In the genomic region with DNA sequence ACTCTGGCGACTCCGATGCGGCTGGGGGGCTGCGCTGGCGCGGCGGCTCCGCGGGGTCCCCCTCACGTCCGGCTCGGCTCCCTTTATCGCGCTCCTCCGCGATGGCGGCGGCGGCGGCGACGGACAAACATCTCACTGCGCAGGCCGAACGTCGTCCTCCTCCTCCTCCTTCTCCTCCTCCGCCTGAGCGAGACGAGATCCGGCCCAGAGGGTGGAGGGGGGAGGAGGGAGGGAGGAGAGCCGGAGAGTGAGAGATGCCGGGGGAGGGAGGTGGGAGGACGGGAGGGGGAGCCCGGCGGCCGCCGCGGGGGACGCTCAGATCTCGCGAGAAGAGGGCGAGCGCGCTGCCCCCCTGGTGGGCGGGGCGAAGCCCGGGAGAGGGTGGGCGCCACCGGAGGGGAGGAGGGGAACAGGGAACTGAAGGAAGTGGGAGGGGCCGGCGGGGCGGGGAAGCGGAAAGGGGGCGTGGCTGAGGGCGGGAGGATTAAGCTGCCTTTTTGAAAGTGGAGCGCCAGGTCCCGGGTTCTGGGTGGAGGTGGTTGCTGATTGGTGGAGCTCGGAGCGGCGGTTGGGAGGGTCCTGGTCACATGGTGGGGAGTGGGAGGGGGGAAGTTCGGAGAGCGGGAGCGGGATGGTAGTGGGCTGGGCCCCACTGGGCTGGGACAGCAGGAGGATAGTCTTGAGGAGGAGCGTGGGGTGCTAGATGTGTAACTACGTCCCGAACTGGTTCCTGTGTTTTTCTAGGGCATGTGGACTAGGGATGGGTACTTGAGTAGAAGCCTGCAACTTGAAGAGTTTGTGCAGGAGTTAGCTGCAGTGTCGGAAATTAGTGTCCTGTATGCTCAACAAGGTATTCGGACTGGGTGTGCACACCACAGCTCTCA, we compare ENCODE assay signal across 1 cellular context.
A peak's percentile ranks its signal among the peaks of the same experiment; 100 is the strongest.
TF ChIP-seq lines count a peak whose summit lies in the region.

A gene (minus strand): TSS at position 159 of the 884 bp plus-strand sequence. CDS start 354 bp downstream, outside the sequence.

TF ChIP-seq in GM12878, 131 proteins besides CTCF, POLR2A, EP300 and RAD21 (continued from another document and continues in another):
- TF ChIP-seq, protein P1, sequence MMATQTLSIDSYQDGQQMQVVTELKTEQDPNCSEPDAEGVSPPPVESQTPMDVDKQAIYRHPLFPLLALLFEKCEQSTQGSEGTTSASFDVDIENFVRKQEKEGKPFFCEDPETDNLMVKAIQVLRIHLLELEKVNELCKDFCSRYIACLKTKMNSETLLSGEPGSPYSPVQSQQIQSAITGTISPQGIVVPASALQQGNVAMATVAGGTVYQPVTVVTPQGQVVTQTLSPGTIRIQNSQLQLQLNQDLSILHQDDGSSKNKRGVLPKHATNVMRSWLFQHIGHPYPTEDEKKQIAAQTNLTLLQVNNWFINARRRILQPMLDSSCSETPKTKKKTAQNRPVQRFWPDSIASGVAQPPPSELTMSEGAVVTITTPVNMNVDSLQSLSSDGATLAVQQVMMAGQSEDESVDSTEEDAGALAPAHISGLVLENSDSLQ (IDR thresholded peaks at IDR 0.05): no peak
- TF ChIP-seq NR2F1 (conservative IDR thresholded peaks at IDR 0.05): no peak
- peak in 1 of 2 experiments; percentile 71; a peak in 2 of 3 replicates for TF ChIP-seq EGR1 (IDR thresholded peaks at IDR 0.05; ENCODE audit: borderline replicate concordance in 1 of 2, low read depth in 2 of 2, low read length in 2 of 2)
- peak; percentile 64; the same call in 2 of the 3 replicates for TF ChIP-seq POU2F2 (IDR thresholded peaks at IDR 0.05; ENCODE audit: borderline replicate concordance, low read depth, low read length)
- no peak for TF ChIP-seq PAX5 (IDR thresholded peaks at IDR 0.05; ENCODE audit: borderline replicate concordance, low read depth, low read length)
- no peak for TF ChIP-seq CBX5 (IDR thresholded peaks at IDR 0.05; ENCODE audit: low read depth)
- peak; percentile 22; the same call in 1 of the 2 replicates for TF ChIP-seq SPI1 (IDR thresholded peaks at IDR 0.05; ENCODE audit: borderline replicate concordance, insufficient read depth, low read depth, low read length)
- no peak for TF ChIP-seq FOS (IDR thresholded peaks at IDR 0.05; ENCODE audit: borderline replicate concordance, extremely low read depth, insufficient read length)
- TF ChIP-seq ZNF217 (IDR thresholded peaks at IDR 0.05): no peak
- no peak for TF ChIP-seq CEBPB (IDR thresholded peaks at IDR 0.05; ENCODE audit: borderline replicate concordance in 1 of 2, low read depth in 2 of 2, low read length in 2 of 2)
- TF ChIP-seq RAD51 (IDR thresholded peaks at IDR 0.05): peak; percentile 93
- no peak for TF ChIP-seq EED (IDR thresholded peaks at IDR 0.05; ENCODE audit: low read depth)
- TF ChIP-seq MTA2 (IDR thresholded peaks at IDR 0.05; ENCODE audit: low read depth): peak; percentile 18; the same call in 1 of the 2 replicates
- TF ChIP-seq, protein P2, sequence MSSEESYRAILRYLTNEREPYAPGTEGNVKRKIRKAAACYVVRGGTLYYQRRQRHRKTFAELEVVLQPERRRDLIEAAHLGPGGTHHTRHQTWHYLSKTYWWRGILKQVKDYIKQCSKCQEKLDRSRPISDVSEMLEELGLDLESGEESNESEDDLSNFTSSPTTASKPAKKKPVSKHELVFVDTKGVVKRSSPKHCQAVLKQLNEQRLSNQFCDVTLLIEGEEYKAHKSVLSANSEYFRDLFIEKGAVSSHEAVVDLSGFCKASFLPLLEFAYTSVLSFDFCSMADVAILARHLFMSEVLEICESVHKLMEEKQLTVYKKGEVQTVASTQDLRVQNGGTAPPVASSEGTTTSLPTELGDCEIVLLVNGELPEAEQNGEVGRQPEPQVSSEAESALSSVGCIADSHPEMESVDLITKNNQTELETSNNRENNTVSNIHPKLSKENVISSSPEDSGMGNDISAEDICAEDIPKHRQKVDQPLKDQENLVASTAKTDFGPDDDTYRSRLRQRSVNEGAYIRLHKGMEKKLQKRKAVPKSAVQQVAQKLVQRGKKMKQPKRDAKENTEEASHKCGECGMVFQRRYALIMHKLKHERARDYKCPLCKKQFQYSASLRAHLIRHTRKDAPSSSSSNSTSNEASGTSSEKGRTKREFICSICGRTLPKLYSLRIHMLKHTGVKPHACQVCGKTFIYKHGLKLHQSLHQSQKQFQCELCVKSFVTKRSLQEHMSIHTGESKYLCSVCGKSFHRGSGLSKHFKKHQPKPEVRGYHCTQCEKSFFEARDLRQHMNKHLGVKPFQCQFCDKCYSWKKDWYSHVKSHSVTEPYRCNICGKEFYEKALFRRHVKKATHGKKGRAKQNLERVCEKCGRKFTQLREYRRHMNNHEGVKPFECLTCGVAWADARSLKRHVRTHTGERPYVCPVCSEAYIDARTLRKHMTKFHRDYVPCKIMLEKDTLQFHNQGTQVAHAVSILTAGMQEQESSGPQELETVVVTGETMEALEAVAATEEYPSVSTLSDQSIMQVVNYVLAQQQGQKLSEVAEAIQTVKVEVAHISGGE (CRISPR knock-in tag; IDR thresholded peaks at IDR 0.05): no peak
- TF ChIP-seq RB1 (IDR thresholded peaks at IDR 0.05; ENCODE audit: borderline replicate concordance): no peak; the same call in 1 of the 2 replicates
- no peak; the same call in 1 of the 2 replicates for TF ChIP-seq NFXL1 (IDR thresholded peaks at IDR 0.05; ENCODE audit: borderline replicate concordance)
- no peak for TF ChIP-seq SMC3 (IDR thresholded peaks at IDR 0.05; ENCODE audit: borderline replicate concordance, low read length)
- peak; percentile 58; the same call in 1 of the 2 replicates for TF ChIP-seq CREB1 (IDR thresholded peaks at IDR 0.05; ENCODE audit: low read depth)
- no peak for TF ChIP-seq MEF2A (IDR thresholded peaks at IDR 0.05; ENCODE audit: insufficient read depth, low read depth, low read length)
- peak; percentile 96; the same call in 1 of the 2 replicates for TF ChIP-seq RCOR1 (conservative IDR thresholded peaks at IDR 0.05; ENCODE audit: low read depth, low read length)
- TF ChIP-seq, protein P3, sequence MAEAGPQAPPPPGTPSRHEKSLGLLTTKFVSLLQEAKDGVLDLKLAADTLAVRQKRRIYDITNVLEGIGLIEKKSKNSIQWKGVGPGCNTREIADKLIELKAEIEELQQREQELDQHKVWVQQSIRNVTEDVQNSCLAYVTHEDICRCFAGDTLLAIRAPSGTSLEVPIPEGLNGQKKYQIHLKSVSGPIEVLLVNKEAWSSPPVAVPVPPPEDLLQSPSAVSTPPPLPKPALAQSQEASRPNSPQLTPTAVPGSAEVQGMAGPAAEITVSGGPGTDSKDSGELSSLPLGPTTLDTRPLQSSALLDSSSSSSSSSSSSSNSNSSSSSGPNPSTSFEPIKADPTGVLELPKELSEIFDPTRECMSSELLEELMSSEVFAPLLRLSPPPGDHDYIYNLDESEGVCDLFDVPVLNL (IDR thresholded peaks at IDR 0.05; ENCODE audit: low read depth, low read length): peak; percentile 83
- TF ChIP-seq CHD4 (IDR thresholded peaks at IDR 0.05): no peak
- TF ChIP-seq, protein P4, sequence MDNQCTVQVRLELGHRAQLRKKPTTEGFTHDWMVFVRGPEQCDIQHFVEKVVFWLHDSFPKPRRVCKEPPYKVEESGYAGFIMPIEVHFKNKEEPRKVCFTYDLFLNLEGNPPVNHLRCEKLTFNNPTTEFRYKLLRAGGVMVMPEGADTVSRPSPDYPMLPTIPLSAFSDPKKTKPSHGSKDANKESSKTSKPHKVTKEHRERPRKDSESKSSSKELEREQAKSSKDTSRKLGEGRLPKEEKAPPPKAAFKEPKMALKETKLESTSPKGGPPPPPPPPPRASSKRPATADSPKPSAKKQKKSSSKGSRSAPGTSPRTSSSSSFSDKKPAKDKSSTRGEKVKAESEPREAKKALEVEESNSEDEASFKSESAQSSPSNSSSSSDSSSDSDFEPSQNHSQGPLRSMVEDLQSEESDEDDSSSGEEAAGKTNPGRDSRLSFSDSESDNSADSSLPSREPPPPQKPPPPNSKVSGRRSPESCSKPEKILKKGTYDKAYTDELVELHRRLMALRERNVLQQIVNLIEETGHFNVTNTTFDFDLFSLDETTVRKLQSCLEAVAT (IDR thresholded peaks at IDR 0.05): peak; percentile 62; the same call in 1 of the 2 replicates
- TF ChIP-seq, protein P5, sequence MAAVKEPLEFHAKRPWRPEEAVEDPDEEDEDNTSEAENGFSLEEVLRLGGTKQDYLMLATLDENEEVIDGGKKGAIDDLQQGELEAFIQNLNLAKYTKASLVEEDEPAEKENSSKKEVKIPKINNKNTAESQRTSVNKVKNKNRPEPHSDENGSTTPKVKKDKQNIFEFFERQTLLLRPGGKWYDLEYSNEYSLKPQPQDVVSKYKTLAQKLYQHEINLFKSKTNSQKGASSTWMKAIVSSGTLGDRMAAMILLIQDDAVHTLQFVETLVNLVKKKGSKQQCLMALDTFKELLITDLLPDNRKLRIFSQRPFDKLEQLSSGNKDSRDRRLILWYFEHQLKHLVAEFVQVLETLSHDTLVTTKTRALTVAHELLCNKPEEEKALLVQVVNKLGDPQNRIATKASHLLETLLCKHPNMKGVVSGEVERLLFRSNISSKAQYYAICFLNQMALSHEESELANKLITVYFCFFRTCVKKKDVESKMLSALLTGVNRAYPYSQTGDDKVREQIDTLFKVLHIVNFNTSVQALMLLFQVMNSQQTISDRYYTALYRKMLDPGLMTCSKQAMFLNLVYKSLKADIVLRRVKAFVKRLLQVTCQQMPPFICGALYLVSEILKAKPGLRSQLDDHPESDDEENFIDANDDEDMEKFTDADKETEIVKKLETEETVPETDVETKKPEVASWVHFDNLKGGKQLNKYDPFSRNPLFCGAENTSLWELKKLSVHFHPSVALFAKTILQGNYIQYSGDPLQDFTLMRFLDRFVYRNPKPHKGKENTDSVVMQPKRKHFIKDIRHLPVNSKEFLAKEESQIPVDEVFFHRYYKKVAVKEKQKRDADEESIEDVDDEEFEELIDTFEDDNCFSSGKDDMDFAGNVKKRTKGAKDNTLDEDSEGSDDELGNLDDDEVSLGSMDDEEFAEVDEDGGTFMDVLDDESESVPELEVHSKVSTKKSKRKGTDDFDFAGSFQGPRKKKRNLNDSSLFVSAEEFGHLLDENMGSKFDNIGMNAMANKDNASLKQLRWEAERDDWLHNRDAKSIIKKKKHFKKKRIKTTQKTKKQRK (IDR thresholded peaks at IDR 0.05; ENCODE audit: low read depth, low read length): no peak
- no peak for TF ChIP-seq SUZ12 (IDR thresholded peaks at IDR 0.05; ENCODE audit: unreplicated experiment)
- TF ChIP-seq, protein P6, sequence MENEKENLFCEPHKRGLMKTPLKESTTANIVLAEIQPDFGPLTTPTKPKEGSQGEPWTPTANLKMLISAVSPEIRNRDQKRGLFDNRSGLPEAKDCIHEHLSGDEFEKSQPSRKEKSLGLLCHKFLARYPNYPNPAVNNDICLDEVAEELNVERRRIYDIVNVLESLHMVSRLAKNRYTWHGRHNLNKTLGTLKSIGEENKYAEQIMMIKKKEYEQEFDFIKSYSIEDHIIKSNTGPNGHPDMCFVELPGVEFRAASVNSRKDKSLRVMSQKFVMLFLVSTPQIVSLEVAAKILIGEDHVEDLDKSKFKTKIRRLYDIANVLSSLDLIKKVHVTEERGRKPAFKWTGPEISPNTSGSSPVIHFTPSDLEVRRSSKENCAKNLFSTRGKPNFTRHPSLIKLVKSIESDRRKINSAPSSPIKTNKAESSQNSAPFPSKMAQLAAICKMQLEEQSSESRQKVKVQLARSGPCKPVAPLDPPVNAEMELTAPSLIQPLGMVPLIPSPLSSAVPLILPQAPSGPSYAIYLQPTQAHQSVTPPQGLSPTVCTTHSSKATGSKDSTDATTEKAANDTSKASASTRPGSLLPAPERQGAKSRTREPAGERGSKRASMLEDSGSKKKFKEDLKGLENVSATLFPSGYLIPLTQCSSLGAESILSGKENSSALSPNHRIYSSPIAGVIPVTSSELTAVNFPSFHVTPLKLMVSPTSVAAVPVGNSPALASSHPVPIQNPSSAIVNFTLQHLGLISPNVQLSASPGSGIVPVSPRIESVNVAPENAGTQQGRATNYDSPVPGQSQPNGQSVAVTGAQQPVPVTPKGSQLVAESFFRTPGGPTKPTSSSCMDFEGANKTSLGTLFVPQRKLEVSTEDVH (IDR thresholded peaks at IDR 0.05; ENCODE audit: low read depth, partially characterized antibody): no peak
- TF ChIP-seq PML (IDR thresholded peaks at IDR 0.05; ENCODE audit: low read length): peak; percentile 52; the same call in 1 of the 2 replicates
- TF ChIP-seq POLR2AphosphoS2 (IDR thresholded peaks at IDR 0.05; ENCODE audit: low read depth, low read length): no peak
- TF ChIP-seq NR2C2 (IDR thresholded peaks at IDR 0.05; ENCODE audit: borderline replicate concordance, control insufficient read depth, insufficient read length, low read depth): no peak
- TF ChIP-seq, protein P7, sequence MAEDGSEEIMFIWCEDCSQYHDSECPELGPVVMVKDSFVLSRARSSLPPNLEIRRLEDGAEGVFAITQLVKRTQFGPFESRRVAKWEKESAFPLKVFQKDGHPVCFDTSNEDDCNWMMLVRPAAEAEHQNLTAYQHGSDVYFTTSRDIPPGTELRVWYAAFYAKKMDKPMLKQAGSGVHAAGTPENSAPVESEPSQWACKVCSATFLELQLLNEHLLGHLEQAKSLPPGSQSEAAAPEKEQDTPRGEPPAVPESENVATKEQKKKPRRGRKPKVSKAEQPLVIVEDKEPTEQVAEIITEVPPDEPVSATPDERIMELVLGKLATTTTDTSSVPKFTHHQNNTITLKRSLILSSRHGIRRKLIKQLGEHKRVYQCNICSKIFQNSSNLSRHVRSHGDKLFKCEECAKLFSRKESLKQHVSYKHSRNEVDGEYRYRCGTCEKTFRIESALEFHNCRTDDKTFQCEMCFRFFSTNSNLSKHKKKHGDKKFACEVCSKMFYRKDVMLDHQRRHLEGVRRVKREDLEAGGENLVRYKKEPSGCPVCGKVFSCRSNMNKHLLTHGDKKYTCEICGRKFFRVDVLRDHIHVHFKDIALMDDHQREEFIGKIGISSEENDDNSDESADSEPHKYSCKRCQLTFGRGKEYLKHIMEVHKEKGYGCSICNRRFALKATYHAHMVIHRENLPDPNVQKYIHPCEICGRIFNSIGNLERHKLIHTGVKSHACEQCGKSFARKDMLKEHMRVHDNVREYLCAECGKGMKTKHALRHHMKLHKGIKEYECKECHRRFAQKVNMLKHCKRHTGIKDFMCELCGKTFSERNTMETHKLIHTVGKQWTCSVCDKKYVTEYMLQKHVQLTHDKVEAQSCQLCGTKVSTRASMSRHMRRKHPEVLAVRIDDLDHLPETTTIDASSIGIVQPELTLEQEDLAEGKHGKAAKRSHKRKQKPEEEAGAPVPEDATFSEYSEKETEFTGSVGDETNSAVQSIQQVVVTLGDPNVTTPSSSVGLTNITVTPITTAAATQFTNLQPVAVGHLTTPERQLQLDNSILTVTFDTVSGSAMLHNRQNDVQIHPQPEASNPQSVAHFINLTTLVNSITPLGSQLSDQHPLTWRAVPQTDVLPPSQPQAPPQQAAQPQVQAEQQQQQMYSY (CRISPR knock-in tag; IDR thresholded peaks at IDR 0.05): no peak
- no peak for TF ChIP-seq ZNF207 (IDR thresholded peaks at IDR 0.05; ENCODE audit: borderline replicate concordance)
- peak; percentile 7; the same call in 1 of the 2 replicates for TF ChIP-seq TCF3 (IDR thresholded peaks at IDR 0.05; ENCODE audit: borderline replicate concordance, insufficient read depth, low read depth, low read length)
- TF ChIP-seq CHD1 (IDR thresholded peaks at IDR 0.05; ENCODE audit: low read depth, low read length): no peak
- TF ChIP-seq, protein P8, sequence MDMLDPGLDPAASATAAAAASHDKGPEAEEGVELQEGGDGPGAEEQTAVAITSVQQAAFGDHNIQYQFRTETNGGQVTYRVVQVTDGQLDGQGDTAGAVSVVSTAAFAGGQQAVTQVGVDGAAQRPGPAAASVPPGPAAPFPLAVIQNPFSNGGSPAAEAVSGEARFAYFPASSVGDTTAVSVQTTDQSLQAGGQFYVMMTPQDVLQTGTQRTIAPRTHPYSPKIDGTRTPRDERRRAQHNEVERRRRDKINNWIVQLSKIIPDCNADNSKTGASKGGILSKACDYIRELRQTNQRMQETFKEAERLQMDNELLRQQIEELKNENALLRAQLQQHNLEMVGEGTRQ (IDR thresholded peaks at IDR 0.05; ENCODE audit: borderline replicate concordance, low read depth, low read length): peak; percentile 78
- TF ChIP-seq SREBF2 (IDR thresholded peaks at IDR 0.05; ENCODE audit: low read length): no peak
- TF ChIP-seq IRF4 (IDR thresholded peaks at IDR 0.05; ENCODE audit: low read depth, low read length): no peak
- peak; percentile 25; the same call in 1 of the 2 replicates for TF ChIP-seq HCFC1 (IDR thresholded peaks at IDR 0.05; ENCODE audit: low read length)
